Comparison of ENCODE assay signal across 15 cellular contexts in genomic region chr12:118633071-118633470, GRCh38.
"Had no signal": no experiment of that assay in that cellular context is flagged by ENCODE, and none has a peak within 500 bp of the region (broad histone marks: within the 10 kb centered on the region; RNA-seq: fewer than 3 reads in every experiment).

No MANE protein-coding gene starts in this region.

- H3K36me3 ChIP-seq: brain microvascular endothelial cell, prostate gland, sigmoid colon had no signal

- H3K4me3 ChIP-seq: prostate gland, sigmoid colon had no signal

- H3K27me3 ChIP-seq: brain microvascular endothelial cell, sigmoid colon had no signal

- H3K9me3 ChIP-seq: prostate gland, sigmoid colon had no signal

- DNase-seq: activated CD4-positive, alpha-beta memory T cell treated with anti-CD3 and anti-CD28 coated beads for 36 hours; activated CD4-positive, alpha-beta T cell treated with anti-CD3 and anti-CD28 coated beads for 1 hour; activated gamma-delta T cell; activated T-cell treated with anti-CD3 and anti-CD28 coated beads, Interleukin-2, amount 50 U/mL, for 48 hours; brain microvascular endothelial cell; effector memory CD8-positive, alpha-beta T cell; hippocampal formation; naive thymus-derived CD4-positive, alpha-beta T cell; occipital lobe; sigmoid colon; stimulated activated CD4-positive, alpha-beta T cell treated with anti-CD3 and anti-CD28 coated beads, Interleukin-12 subunit alpha, Interleukin-12 subunit beta, amount 100 ng/mL, for 4 hours; stimulated activated naive CD4-positive, alpha-beta T cell; substantia nigra; T-helper 2 cell had no signal

- H3K27ac ChIP-seq: brain microvascular endothelial cell, prostate gland, sigmoid colon had no signal

- ATAC-seq: effector memory CD8-positive, alpha-beta T cell; naive thymus-derived CD4-positive, alpha-beta T cell had no signal

- H3K4me1 ChIP-seq: prostate gland, sigmoid colon had no signal
